8 cellular contexts compared by ENCODE assay signal in genomic region chr17:10646393-10646990, GRCh38. TPM values are rescaled to one million over a fixed set of nuclear protein-coding genes. Genes with fewer than 3 reads are reported as not detected.
DNase-seq lines count a peak whose midpoint lies in the region; ATAC-seq and TF ChIP-seq lines count a peak whose summit lies in the region.

No MANE protein-coding gene starts in this region.

- H3K56ac ChIP-seq in H9 (ENCODE audit: insufficient read length, low read depth, low read length), result no peak overlapping the region

- no peaks in the 10 kb centered on the region for H3K27me3 ChIP-seq in H9 (ENCODE audit: insufficient read depth, low read length)

- H3K23me2 ChIP-seq in H9 (ENCODE audit: insufficient read length, low read depth, low read length, poor library complexity, severe bottlenecking), result no peaks in the 10 kb centered on the region

- no peak overlapping the region for H3K27ac Mint-ChIP-seq in H9

- H3T11ph ChIP-seq in H9 (ENCODE audit: low read length), result no peak overlapping the region

- in situ Hi-C loops in Caki2 (cut with HindIII; ENCODE audit: low pct_unique_long_range_greater_than_20kb, low sequenced_read_pairs), result no loop called here

- H4K91ac ChIP-seq in H9 (ENCODE audit: insufficient read length, low read depth, low read length), result no peak overlapping the region

- no peak overlapping the region for H2BK120ac ChIP-seq in H9 (ENCODE audit: low read depth, low read length, poor library complexity, severe bottlenecking)

- H3K14ac ChIP-seq in H9 (ENCODE audit: insufficient read depth, low read length), result no peak overlapping the region

- H3K23ac ChIP-seq in H9 (ENCODE audit: insufficient read length, low read depth, low read length), result no peak overlapping the region

- no peak overlapping the region for H2BK20ac ChIP-seq in H9 (ENCODE audit: low read depth, low read length, poor library complexity, severe bottlenecking)

- H2BK12ac ChIP-seq in H9 (ENCODE audit: insufficient read length, low read depth, low read length), result no peak overlapping the region

- H4K20me1 ChIP-seq in H9 (ENCODE audit: control insufficient read depth, insufficient read depth, insufficient read length), result no peaks in the 10 kb centered on the region

- no peaks in the 10 kb centered on the region; a peak in 1 of 7 replicates for H3K36me3 Mint-ChIP-seq in H9 (ENCODE audit: insufficient read depth in 1 of 3, low read depth in 3 of 3)

- no peak overlapping the region for H3K4me2 ChIP-seq in H9 (ENCODE audit: insufficient read depth, insufficient read length, low read length)

- H4K8ac ChIP-seq in H9 (replicated peaks; ENCODE audit: insufficient read length, low read depth, low read length), result no peak overlapping the region

- no peak overlapping the region for H4K5ac ChIP-seq in H9 (ENCODE audit: insufficient read length, low read depth, low read length)

- no peak overlapping the region for H2AFZ ChIP-seq in H9 (ENCODE audit: low read length)

- H2AK5ac ChIP-seq in H9 (ENCODE audit: insufficient read length, low read length), result no peak overlapping the region

- no peak overlapping the region for H2BK5ac ChIP-seq in H9 (ENCODE audit: insufficient read length, low read length)

- no peak for ATAC-seq in GM21723 (IDR thresholded peaks at IDR 0.05; ENCODE audit: unreplicated experiment)

- peak; percentile 88 for TF ChIP-seq CTCF in H9 (conservative IDR thresholded peaks at IDR 0.05)

- no peak overlapping the region for H3K18ac ChIP-seq in H9 (ENCODE audit: insufficient read length, low read depth, low read length)

- H3K79me1 ChIP-seq in H9 (ENCODE audit: insufficient read depth, low read depth, low read length, poor library complexity, severe bottlenecking), result no peaks in the 10 kb centered on the region

- no peaks in the 10 kb centered on the region for H3K4me1 ChIP-seq in H9 (ENCODE audit: insufficient read depth, low read length)

- no peak overlapping the region for H2BK15ac ChIP-seq in H9 (ENCODE audit: low read depth, low read length)

- no peaks in the 10 kb centered on the region for H3K9me3 Mint-ChIP-seq in H9

- H3K4me3 Mint-ChIP-seq in H9, result no peak overlapping the region

- no peaks in the 10 kb centered on the region for H3K27me3 Mint-ChIP-seq in H9 (ENCODE audit: low read depth)

- no peaks in the 10 kb centered on the region for H3K79me2 ChIP-seq in H9 (ENCODE audit: insufficient read depth, low read length)

- WGBS in H9 (ENCODE audit: extremely low coverage, insufficient read length, low lambda C conversion rate), result no CpG with 5 or more reads among the region's 8 CpGs

- DNase-seq in Caki2 (ENCODE audit: low read depth), result peak; percentile 39
- DNase-seq in H9, result peak; percentile 83
- DNase-seq in NCI-H510A treated with DMSO at 0.1 percent for 48 hours (lab: John Stamatoyannopoulos, UW), result peak; percentile 30
- peak; percentile 68 to 75 for DNase-seq in activated CD4-positive, alpha-beta T cell treated with anti-CD3 and anti-CD28 coated beads, Interleukin-2, amount 50 U/mL, for 4 hours
- peak; percentile 65 to 79 for DNase-seq in dermis microvascular lymphatic vessel endothelial cell (ENCODE audit: low read depth in 2 of 2)
- DNase-seq in lung microvascular endothelial cell (ENCODE audit: low read depth in 2 of 2), result peak; percentile 75 to 89
- DNase-seq in stimulated activated CD8-positive, alpha-beta memory T cell treated with anti-CD3 and anti-CD28 coated beads, Interleukin-15, amount 100 ng/mL, for 1 hour (ENCODE audit: low read depth), result peak; percentile 65

- no peak overlapping the region for H3K9ac ChIP-seq in H9 (ENCODE audit: extremely low read depth, insufficient read length, low read length)

- H3K9me3 ChIP-seq in H9 (ENCODE audit: control insufficient read depth, low read depth, low read length), result no peaks in the 10 kb centered on the region

- H3K27ac ChIP-seq in H9 (ENCODE audit: insufficient read length, low read depth, low read length), result no peak overlapping the region

- H3K4ac ChIP-seq in H9 (ENCODE audit: low read depth, low read length), result no peak overlapping the region

- H3K4me1 Mint-ChIP-seq in H9, result no peaks in the 10 kb centered on the region; a peak in 1 of 4 replicates

RNA-seq across cellular contexts. Expression of gene MYH3, which starts 10.6 kb away (rescaled TPM):
- 0.03 TPM in 1 of 2 replicates, not detected in the other for total RNA-seq in Caki2 (2014; rRNA removed; shearing (Covaris generic); ENCODE audit: low replicate concordance)
- total RNA-seq in H9 (2021) (1.9 and 2.9 TPM in 2 replicates), dermis microvascular lymphatic vessel endothelial cell (under 0.01 and 0.25 TPM in 2 replicates), lung microvascular endothelial cell (0.22 and 0.40 TPM in 2 replicates)

RNA-seq across cellular contexts. Expression of gene SCO1, which starts 50.8 kb away (rescaled TPM):
- 10.5 and 14.9 TPM in 2 replicates for total RNA-seq in Caki2 (2014; rRNA removed; shearing (Covaris generic); ENCODE audit: low replicate concordance)
- total RNA-seq in H9 (2021) (60.3 and 63.6 TPM in 2 replicates), dermis microvascular lymphatic vessel endothelial cell (29.8 and 46.0 TPM in 2 replicates), lung microvascular endothelial cell (36.4 and 50.0 TPM in 2 replicates)

RNA-seq across cellular contexts. Expression of gene ADPRM, which starts 50.9 kb away (rescaled TPM):
- total RNA-seq in Caki2 (2014; rRNA removed; shearing (Covaris generic); ENCODE audit: low replicate concordance), result 1.9 and 4.0 TPM in 2 replicates
- total RNA-seq in H9 (2021), result 5.1 and 7.1 TPM in 2 replicates
- 8.2 and 9.5 TPM in 2 replicates for total RNA-seq in dermis microvascular lymphatic vessel endothelial cell
- 10.0 and 10.7 TPM in 2 replicates for total RNA-seq in lung microvascular endothelial cell

Comparison
In these comparisons a context has a peak if more than half of its experiments do, and no peak if none do; other contexts are left out.
1. DNase-seq: peak in every context shown above with its lines; median percentile 83 in H9; 82 in lung microvascular endothelial cell; 72 in dermis microvascular lymphatic vessel endothelial cell; 72 in activated CD4-positive, alpha-beta T cell treated with anti-CD3 and anti-CD28 coated beads, Interleukin-2, amount 50 U/mL, for 4 hours; 65 in stimulated activated CD8-positive, alpha-beta memory T cell treated with anti-CD3 and anti-CD28 coated beads, Interleukin-15, amount 100 ng/mL, for 1 hour; 39 in Caki2; 30 in NCI-H510A treated with DMSO at 0.1 percent for 48 hours.